Comparison of ENCODE assay signal across 14 cellular contexts in the genomic region with DNA sequence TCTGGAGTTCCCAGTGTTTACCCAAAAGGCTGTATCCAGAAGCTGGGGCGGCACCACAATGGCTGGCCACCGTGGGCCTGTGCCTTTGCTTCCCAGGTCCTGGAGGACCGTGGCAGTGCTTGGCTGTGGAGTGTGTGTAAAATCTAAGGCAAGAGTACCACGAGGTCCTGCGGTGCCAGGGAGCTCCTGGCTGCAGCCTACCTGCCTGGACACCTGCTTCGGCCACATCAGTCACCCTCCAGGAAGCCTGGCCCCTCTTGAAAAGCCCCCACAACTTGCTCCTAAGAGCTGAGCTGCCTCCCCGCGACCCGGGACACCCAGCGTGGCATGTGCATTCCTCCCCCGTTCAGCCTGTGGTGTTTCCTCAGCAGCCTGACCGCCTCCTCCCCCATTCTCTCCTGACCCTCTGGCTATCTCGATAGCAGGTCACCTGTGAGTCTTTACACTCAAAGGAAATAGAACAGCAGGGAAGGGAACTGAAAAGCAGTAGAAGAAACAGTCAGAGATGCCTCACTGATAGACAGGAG. TPM values are rescaled to one million over a fixed set of nuclear protein-coding genes. Genes with fewer than 3 reads are reported as not detected.
DNase-seq lines count a peak whose midpoint lies in the region; ATAC-seq and TF ChIP-seq lines count a peak whose summit lies in the region.
"Had no signal": no experiment of that assay in that cellular context is flagged by ENCODE, and none has a peak within 500 bp of the region (broad histone marks: within the 10 kb centered on the region; RNA-seq: fewer than 3 reads in every experiment).

No MANE protein-coding gene starts in this region.

- H3K27ac ChIP-seq in cardiac muscle cell: peak overlapping the region; percentile 25
- H3K27ac ChIP-seq in upper lobe of left lung: peak overlapping the region; percentile 31 to 84 (median 78)
- H3K27ac ChIP-seq: GM23248 had no signal

- CTCF ChIA-PET in GM10248 (lab: Yijun Ruan, JAX): interaction anchor here (1.1 kb wide), 1 partner anchor 8 kb away, joined by 3 read pairs; the partner anchor contains the start of gene TIMM22

- intact Hi-C loops in cardiac septum (cut with DNase I): loop anchor here (2.0 kb wide), 2 partner anchors 16 to 46 kb away; no protein-coding TSS in a partner anchor

- no peak for ATAC-seq in naive B cell (ENCODE audit: low read depth in 2 of 2)
- ATAC-seq in upper lobe of left lung (ENCODE audit: low FRiP score in 2 of 2): no peak
- ATAC-seq in GM18858 (IDR thresholded peaks at IDR 0.05; ENCODE audit: unreplicated experiment): no peak

- H3K27me3 ChIP-seq in cardiac muscle cell (no peaks in the 10 kb centered on the region), upper lobe of left lung (no peaks in the 10 kb centered on the region)
- H3K27me3 ChIP-seq: ovary had no signal

- DNase-seq in cardiac muscle cell (ENCODE audit: low read depth in 1 of 2, low spot score in 1 of 2) (no peak), cardiac septum (ENCODE audit: low spot score) (no peak), naive B cell (no peak), upper lobe of left lung (no peak), DMS79 treated with DMSO at 0.1 percent for 48 hours (lab: John Stamatoyannopoulos, UW) (no peak), GM10248 (ENCODE audit: extremely low spot score) (no peak)
- DNase-seq: activated CD4-positive, alpha-beta T cell treated with anti-CD3 and anti-CD28 coated beads, Interleukin-2, amount 50 U/mL, for 48 hours; NCI-H146; NCI-H82; stimulated activated CD4-positive, alpha-beta T cell treated with anti-CD3 and anti-CD28 coated beads, Interleukin-4, amount 100 ng/mL, for 24 hours had no signal

- no peaks in the 10 kb centered on the region for H3K9me3 ChIP-seq in cardiac muscle cell (ENCODE audit: low read depth)
- no peaks in the 10 kb centered on the region for H3K9me3 ChIP-seq in upper lobe of left lung
- H3K9me3 ChIP-seq: ovary had no signal

- POLR2A ChIA-PET in GM10248 (lab: Yijun Ruan, JAX): no interaction called here

- H3K36me3 Mint-ChIP-seq in brain (peaks cover 43% of the 10 kb centered on the region), naive B cell (peaks cover 3 to 15% of the 10 kb centered on the region in 2 donors)

- no peak for TF ChIP-seq POLR2A in upper lobe of left lung (IDR thresholded peaks at IDR 0.05)

- H3K4me1 ChIP-seq in cardiac muscle cell (ENCODE audit: low read depth) (peaks cover 16% of the 10 kb centered on the region), upper lobe of left lung (peaks cover 60 to 81% (median 66%) of the 10 kb centered on the region in 4 donors)

- TF ChIP-seq EP300 in upper lobe of left lung (IDR thresholded peaks at IDR 0.05): no peak

- peak overlapping the region in 4 of 5 experiments; percentile 97 to 100 (median 99) for H3K27ac Mint-ChIP-seq in brain
- peak overlapping the region in 5 of 6 donors; percentile 32 to 93 (median 65) for H3K27ac Mint-ChIP-seq in naive B cell

- H3K36me3 ChIP-seq in cardiac muscle cell (peaks cover 40% of the 10 kb centered on the region), upper lobe of left lung (peaks cover 17 to 95% (median 76%) of the 10 kb centered on the region in 4 donors)
- H3K36me3 ChIP-seq: ovary had no signal

- H3K4me1 Mint-ChIP-seq in brain: peaks cover 52% of the 10 kb centered on the region
- peaks cover 0 to 15% (median 14%) of the 10 kb centered on the region in 3 donors for H3K4me1 Mint-ChIP-seq in naive B cell

- H3K4me3 Mint-ChIP-seq in brain (peak overlapping the region in 3 of 5 experiments; percentile 67 to 85 (median 77)), naive B cell (no peak overlapping the region)

- no peak for TF ChIP-seq CTCF in cardiac muscle cell (IDR thresholded peaks at IDR 0.05; ENCODE audit: low read depth, low read length)
- no peak for TF ChIP-seq CTCF in brain (conservative IDR thresholded peaks at IDR 0.05)
- TF ChIP-seq CTCF in upper lobe of left lung (IDR thresholded peaks at IDR 0.05): no peak
- no peak for TF ChIP-seq CTCF in GM10248 (IDR thresholded peaks at IDR 0.05; ENCODE audit: control extremely low read depth, extremely low read depth, low read depth, missing control alignments)

- no peaks in the 10 kb centered on the region for H3K9me3 Mint-ChIP-seq in brain
- no peaks in the 10 kb centered on the region for H3K9me3 Mint-ChIP-seq in naive B cell

- H3K4me3 ChIP-seq in cardiac muscle cell: no peak overlapping the region
- H3K4me3 ChIP-seq in upper lobe of left lung: no peak overlapping the region
- H3K4me3 ChIP-seq: GM23248, ovary had no signal

- WGBS in upper lobe of left lung, 2 donors: 53 to 68% methylated on average over 3 to 10 of the region's 13 CpGs

- peaks cover 4% of the 10 kb centered on the region for H3K27me3 Mint-ChIP-seq in brain
- no peaks in the 10 kb centered on the region for H3K27me3 Mint-ChIP-seq in naive B cell

RNA-seq across cellular contexts. Expression of gene TIMM22, which starts 7.9 kb away (rescaled TPM):
- total RNA-seq in cardiac muscle cell: 26.8 and 28.4 TPM in 2 replicates
- polyA plus RNA-seq in cardiac muscle cell: 33.1 and 34.7 TPM in 2 replicates
- 17.8 TPM for total RNA-seq in cardiac septum
- 14.4 TPM for polyA plus RNA-seq in brain (ENCODE audit: insufficient read depth, low read depth, low replicate concordance)
- 10 to 100 TPM; 20.9 to 24.0 (median 22.7) TPM for polyA plus RNA-seq in naive B cell (ENCODE audit: low read depth in 6 of 6)
- total RNA-seq in upper lobe of left lung: 10 to 100 TPM in 2 of 6 donors, 1 to 10 TPM in 4; 6.3 to 13.5 (median 8.9) TPM

RNA-seq across cellular contexts. Expression of gene NXN, which starts 25.3 kb away (rescaled TPM):
- total RNA-seq in cardiac muscle cell (107 and 122 TPM in 2 replicates), cardiac septum (14.3 TPM), upper lobe of left lung (10 to 100 TPM; 32.4 to 63.1 (median 52.2) TPM)
- polyA plus RNA-seq in cardiac muscle cell (120 and 128 TPM in 2 replicates), brain (ENCODE audit: insufficient read depth, low read depth, low replicate concordance) (127 TPM), naive B cell (ENCODE audit: low read depth in 6 of 6) (under 1 TPM in 2 of 6 donors, not detected in 4; 0.36 to 0.40 TPM)

Comparison
In these comparisons a context has a peak if more than half of its experiments do, and no peak if none do; other contexts are left out.
1. H3K4me3 Mint-ChIP-seq: peak in brain (3 of 5); none in naive B cell (0 of 8).